In genomic region chr14:30332374-30332773, GRCh38 we compare ENCODE assay signal across 25 cellular contexts.
"Had no signal": no experiment of that assay in that cellular context is flagged by ENCODE, and none has a peak within 500 bp of the region (broad histone marks: within the 10 kb centered on the region; RNA-seq: fewer than 3 reads in every experiment).

No MANE protein-coding gene starts in this region.

- H3K4me3 ChIP-seq: colonic mucosa, esophagus squamous epithelium, gastrocnemius medialis, heart right ventricle, left lung, lower lobe of right lung, mucosa of descending colon had no signal

- FAIRE-seq: endometrium, islet of Langerhans, keratinocyte had no signal

- ATAC-seq: effector memory CD8-positive, alpha-beta T cell; esophagus mucosa; gastrocnemius medialis; heart right ventricle; left cardiac atrium; left lung; left ventricle myocardium superior; lower lobe of right lung; mucosa of descending colon had no signal

- H3K27ac ChIP-seq: colonic mucosa, epithelial cell of prostate, esophagus squamous epithelium, gastrocnemius medialis, heart right ventricle, left lung, lower lobe of right lung had no signal

- H3K4me1 ChIP-seq: colonic mucosa, esophagus squamous epithelium, gastrocnemius medialis, left lung, lower lobe of right lung had no signal

- DNase-seq: colonic mucosa; cortex of kidney; effector CD8-positive, alpha-beta T cell; effector memory CD8-positive, alpha-beta T cell; endodermal cell; erythroblast; esophagus squamous epithelium; foreskin fibroblast; foreskin melanocyte; gastrocnemius medialis; glutamatergic neuron; head of caudate nucleus; heart right ventricle; hippocampal formation; left cardiac atrium; left lung; left ventricle myocardium superior; lower lobe of right lung; mesenchymal stem cell; mucosa of descending colon had no signal

- H3K36me3 ChIP-seq: colonic mucosa, esophagus squamous epithelium, gastrocnemius medialis, heart right ventricle, left lung, lower lobe of right lung had no signal

- H3K27me3 ChIP-seq: colonic mucosa, esophagus squamous epithelium, gastrocnemius medialis, heart right ventricle, left lung had no signal

- H3K9me3 ChIP-seq: colonic mucosa, esophagus squamous epithelium, gastrocnemius medialis, left lung, lower lobe of right lung had no signal
